ENCODE assay signal across 1 cellular context in genomic region chr5:147208134-147208533, GRCh38.
TF ChIP-seq lines count a peak whose summit lies in the region.

No MANE protein-coding gene starts in this region.

TF ChIP-seq in SK-N-SH, 30 proteins besides CTCF, POLR2A, EP300 and RAD21 (continued from another document):
- TF ChIP-seq, protein P1, sequence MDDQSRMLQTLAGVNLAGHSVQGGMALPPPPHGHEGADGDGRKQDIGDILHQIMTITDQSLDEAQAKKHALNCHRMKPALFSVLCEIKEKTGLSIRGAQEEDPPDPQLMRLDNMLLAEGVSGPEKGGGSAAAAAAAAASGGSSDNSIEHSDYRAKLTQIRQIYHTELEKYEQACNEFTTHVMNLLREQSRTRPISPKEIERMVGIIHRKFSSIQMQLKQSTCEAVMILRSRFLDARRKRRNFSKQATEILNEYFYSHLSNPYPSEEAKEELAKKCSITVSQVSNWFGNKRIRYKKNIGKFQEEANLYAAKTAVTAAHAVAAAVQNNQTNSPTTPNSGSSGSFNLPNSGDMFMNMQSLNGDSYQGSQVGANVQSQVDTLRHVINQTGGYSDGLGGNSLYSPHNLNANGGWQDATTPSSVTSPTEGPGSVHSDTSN (IDR thresholded peaks at IDR 0.05): peak; percentile 30; the same call in 1 of the 2 replicates
- TF ChIP-seq FOSL2 (IDR thresholded peaks at IDR 0.05; ENCODE audit: borderline replicate concordance, low read depth): peak; percentile 44; the same call in 1 of the 2 replicates
- no peak for TF ChIP-seq GATA2 (CRISPR knock-in tag; IDR thresholded peaks at IDR 0.05)
- TF ChIP-seq, protein P2, sequence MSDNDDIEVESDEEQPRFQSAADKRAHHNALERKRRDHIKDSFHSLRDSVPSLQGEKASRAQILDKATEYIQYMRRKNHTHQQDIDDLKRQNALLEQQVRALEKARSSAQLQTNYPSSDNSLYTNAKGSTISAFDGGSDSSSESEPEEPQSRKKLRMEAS (IDR thresholded peaks at IDR 0.05; ENCODE audit: low read depth): no peak
- no peak for TF ChIP-seq MEF2A (IDR thresholded peaks at IDR 0.05; ENCODE audit: borderline replicate concordance, low read depth)
- TF ChIP-seq CHD2 (IDR thresholded peaks at IDR 0.05; ENCODE audit: low read length, partially characterized antibody): no peak
- no peak for TF ChIP-seq RCOR1 (IDR thresholded peaks at IDR 0.05; ENCODE audit: low read length)
- TF ChIP-seq TCF12 (IDR thresholded peaks at IDR 0.05): no peak
- TF ChIP-seq ZBTB33 (IDR thresholded peaks at IDR 0.05; ENCODE audit: borderline replicate concordance, low read depth): no peak
- TF ChIP-seq JUND (IDR thresholded peaks at IDR 0.05): no peak; the same call in 1 of the 2 replicates
